Comparison of ENCODE assay signal across 8 cellular contexts in genomic region chr15:43483306-43484128, GRCh38. TPM values are rescaled to one million over a fixed set of nuclear protein-coding genes. Genes with fewer than 3 reads are reported as not detected.
DNase-seq lines count a peak whose midpoint lies in the region; ATAC-seq and TF ChIP-seq lines count a peak whose summit lies in the region.

No MANE protein-coding gene starts in this region.

- H3K9me3 ChIP-seq in OCI-LY3 (ENCODE audit: insufficient read depth, low read length) (no peaks in the 10 kb centered on the region), fibroblast of lung (ENCODE audit: control insufficient read depth, insufficient read depth, low read depth, low read length) (no peaks in the 10 kb centered on the region)

- no peak overlapping the region for H3K9ac ChIP-seq in OCI-LY3 (ENCODE audit: low read length)
- H3K9ac ChIP-seq in fibroblast of lung (ENCODE audit: insufficient read depth, low read length) = no peak overlapping the region

- no peaks in the 10 kb centered on the region for H3K27me3 Mint-ChIP-seq in activated CD8-positive, alpha-beta T cell treated with anti-CD3 and anti-CD28 coated beads for 36 hours
- no peaks in the 10 kb centered on the region for H3K27me3 Mint-ChIP-seq in activated CD8-positive, alpha-beta T cell treated with anti-CD3 and anti-CD28 coated beads, Interleukin-2, amount 10 ng/mL, durations not matched to agents 7 days and 5 days (ENCODE audit: low read depth)

- no peak overlapping the region for H3K27ac Mint-ChIP-seq in activated CD8-positive, alpha-beta T cell treated with anti-CD3 and anti-CD28 coated beads for 36 hours
- no peak overlapping the region for H3K27ac Mint-ChIP-seq in activated CD8-positive, alpha-beta T cell treated with anti-CD3 and anti-CD28 coated beads, Interleukin-2, amount 10 ng/mL, durations not matched to agents 7 days and 5 days

- intact Hi-C loops in activated CD8-positive, alpha-beta T cell treated with anti-CD3 and anti-CD28 coated beads for 36 hours (cut with micrococcal nuclease) = no loop called here

- peak; percentile 41 for TF ChIP-seq CTCF in activated CD8-positive, alpha-beta T cell treated with anti-CD3 and anti-CD28 coated beads for 36 hours (IDR thresholded peaks at IDR 0.05)
- TF ChIP-seq CTCF in OCI-LY3 (IDR thresholded peaks at IDR 0.05; ENCODE audit: low read depth, low read length) (peak; percentile 47), fibroblast of lung (conservative IDR thresholded peaks at IDR 0.05 in 1 of 2, IDR thresholded peaks at IDR 0.05 in 1 of 2; ENCODE audit: low read depth in 1 of 2, low read length in 2 of 2) (peak; percentile 23 to 29)

- POLR2A ChIA-PET in activated CD8-positive, alpha-beta T cell treated with anti-CD3 and anti-CD28 coated beads for 36 hours (lab: Charles Lee) = interaction anchor here (0.8 kb wide), 1 partner anchor 11 kb away, joined by 3 read pairs; no protein-coding TSS in a partner anchor
- POLR2A ChIA-PET in activated CD8-positive, alpha-beta T cell treated with anti-CD3 and anti-CD28 coated beads, Interleukin-2, amount 10 ng/mL, durations not matched to agents 7 days and 5 days (lab: Charles Lee) = no interaction called here

- H3K9me3 Mint-ChIP-seq in activated CD8-positive, alpha-beta T cell treated with anti-CD3 and anti-CD28 coated beads for 36 hours = no peaks in the 10 kb centered on the region
- no peaks in the 10 kb centered on the region for H3K9me3 Mint-ChIP-seq in activated CD8-positive, alpha-beta T cell treated with anti-CD3 and anti-CD28 coated beads, Interleukin-2, amount 10 ng/mL, durations not matched to agents 7 days and 5 days (ENCODE audit: insufficient read depth)

- H3K27me3 ChIP-seq in OCI-LY3 (ENCODE audit: low read depth, low read length) (no peaks in the 10 kb centered on the region), fibroblast of lung (ENCODE audit: control insufficient read depth, insufficient read depth, low read length) (no peaks in the 10 kb centered on the region)

- no peak overlapping the region for H3K27ac ChIP-seq in OCI-LY3 (ENCODE audit: low read length)
- no peak overlapping the region for H3K27ac ChIP-seq in fibroblast of lung (ENCODE audit: insufficient read depth, low read length)

- H2AFZ ChIP-seq in OCI-LY3 (ENCODE audit: low read depth, low read length) (no peak overlapping the region), fibroblast of lung (ENCODE audit: low read length) (no peak overlapping the region)

- no peak overlapping the region for H3K4me3 ChIP-seq in OCI-LY3 (ENCODE audit: low read length)
- H3K4me3 ChIP-seq in fibroblast of lung (replicated peaks in 1 of 4; ENCODE audit: control extremely low read depth in 1 of 4, insufficient read depth in 1 of 4, low read depth in 3 of 4, low read length in 4 of 4) = no peak overlapping the region

- no peak for ATAC-seq in activated CD8-positive, alpha-beta T cell treated with anti-CD3 and anti-CD28 coated beads for 36 hours
- no peak for ATAC-seq in activated CD8-positive, alpha-beta T cell treated with anti-CD3 and anti-CD28 coated beads, Interleukin-2, amount 10 ng/mL, durations not matched to agents 7 days and 5 days
- ATAC-seq in GM21423 (IDR thresholded peaks at IDR 0.05; ENCODE audit: unreplicated experiment) = no peak
- no peak for ATAC-seq in HG02938 (IDR thresholded peaks at IDR 0.05; ENCODE audit: unreplicated experiment)

- CTCF ChIA-PET in activated CD8-positive, alpha-beta T cell treated with anti-CD3 and anti-CD28 coated beads for 36 hours (lab: Charles Lee) = interaction anchor here (0.8 to 1.1 kb wide), 5 partner anchors 9 to 107 kb away, joined by 3 to 5 read pairs (median 4); partner anchors contain the start of gene TP53BP1
- CTCF ChIA-PET in activated CD8-positive, alpha-beta T cell treated with anti-CD3 and anti-CD28 coated beads, Interleukin-2, amount 10 ng/mL, durations not matched to agents 7 days and 5 days (lab: Charles Lee) = interaction anchor here (0.5 to 2.1 kb wide), 9 partner anchors 13 to 1192 kb away, joined by 3 to 14 read pairs (median 4); no protein-coding TSS in a partner anchor

- H4K20me1 ChIP-seq in OCI-LY3 (ENCODE audit: insufficient read depth, low read length) = no peaks in the 10 kb centered on the region
- H4K20me1 ChIP-seq in fibroblast of lung (ENCODE audit: control insufficient read depth, extremely low read depth, insufficient read depth, low read length) = no peaks in the 10 kb centered on the region

- H3K4me2 ChIP-seq in OCI-LY3 (ENCODE audit: low read length) (no peak overlapping the region), fibroblast of lung (ENCODE audit: extremely low read depth, insufficient read depth, low read length) (no peak overlapping the region)

- H3K4me1 Mint-ChIP-seq in activated CD8-positive, alpha-beta T cell treated with anti-CD3 and anti-CD28 coated beads for 36 hours (ENCODE audit: low read depth) = peaks cover 3% of the 10 kb centered on the region
- peaks cover 5% of the 10 kb centered on the region for H3K4me1 Mint-ChIP-seq in activated CD8-positive, alpha-beta T cell treated with anti-CD3 and anti-CD28 coated beads, Interleukin-2, amount 10 ng/mL, durations not matched to agents 7 days and 5 days (ENCODE audit: low read depth)

- H3K36me3 ChIP-seq in OCI-LY3 (replicated peaks; ENCODE audit: low read depth, low read length) = peaks cover 26% of the 10 kb centered on the region
- peaks cover 12% of the 10 kb centered on the region for H3K36me3 ChIP-seq in fibroblast of lung (ENCODE audit: control insufficient read depth, insufficient read depth, low read length)

- no peaks in the 10 kb centered on the region for H3K79me2 ChIP-seq in OCI-LY3 (ENCODE audit: low read length)
- H3K79me2 ChIP-seq in fibroblast of lung (ENCODE audit: control insufficient read depth, insufficient read depth, low read length) = no peaks in the 10 kb centered on the region

- peaks cover 14% of the 10 kb centered on the region for H3K36me3 Mint-ChIP-seq in activated CD8-positive, alpha-beta T cell treated with anti-CD3 and anti-CD28 coated beads for 36 hours (ENCODE audit: low read depth)
- H3K36me3 Mint-ChIP-seq in activated CD8-positive, alpha-beta T cell treated with anti-CD3 and anti-CD28 coated beads, Interleukin-2, amount 10 ng/mL, durations not matched to agents 7 days and 5 days (ENCODE audit: low read depth) = peaks cover 11% of the 10 kb centered on the region

- H3K4me1 ChIP-seq in OCI-LY3 (ENCODE audit: low read length) = no peaks in the 10 kb centered on the region
- H3K4me1 ChIP-seq in fibroblast of lung (ENCODE audit: control insufficient read depth, extremely low read depth, insufficient read depth, low read length) = no peaks in the 10 kb centered on the region

- no peak overlapping the region for H3K4me3 Mint-ChIP-seq in activated CD8-positive, alpha-beta T cell treated with anti-CD3 and anti-CD28 coated beads for 36 hours
- H3K4me3 Mint-ChIP-seq in activated CD8-positive, alpha-beta T cell treated with anti-CD3 and anti-CD28 coated beads, Interleukin-2, amount 10 ng/mL, durations not matched to agents 7 days and 5 days = no peak overlapping the region

- DNase-seq in activated CD8-positive, alpha-beta T cell treated with anti-CD3 and anti-CD28 coated beads for 36 hours = no peak
- DNase-seq in activated CD8-positive, alpha-beta T cell treated with anti-CD3 and anti-CD28 coated beads, Interleukin-2, amount 10 ng/mL, durations not matched to agents 7 days and 5 days = no peak
- DNase-seq in fibroblast of lung (ENCODE audit: low read depth in 2 of 2) (peak in 1 of 2 donors; percentile 57), superior temporal gyrus (ENCODE audit: extremely low spot score) (peak; percentile 79), LoVo (ENCODE audit: low spot score) (no peak)

RNA-seq across cellular contexts. Expression of gene TP53BP1, which starts 9.4 kb away (rescaled TPM):
- 10 to 100 TPM; 20.6 to 23.0 TPM for total RNA-seq in activated CD8-positive, alpha-beta T cell treated with anti-CD3 and anti-CD28 coated beads for 36 hours
- 10 to 100 TPM; 24.3 to 27.3 TPM for total RNA-seq in activated CD8-positive, alpha-beta T cell treated with anti-CD3 and anti-CD28 coated beads, Interleukin-2, amount 10 ng/mL, durations not matched to agents 7 days and 5 days
- 79.9 and 132 TPM in 2 replicates for total RNA-seq in fibroblast of lung
- polyA plus RNA-seq in fibroblast of lung = 38.8 and 39.8 TPM in 2 replicates
- 26.1 and 26.6 TPM in 2 replicates for polyA plus RNA-seq in fibroblast of lung (2012)
- 52.3 and 109 TPM in 2 replicates for polyA minus RNA-seq in fibroblast of lung (ENCODE audit: low replicate concordance)

RNA-seq across cellular contexts. Expression of gene MAP1A, which starts 33.9 kb away (rescaled TPM):
- total RNA-seq in activated CD8-positive, alpha-beta T cell treated with anti-CD3 and anti-CD28 coated beads for 36 hours = under 1 TPM; 0.78 to 0.86 TPM
- 1 to 10 TPM; 5.3 to 5.6 TPM for total RNA-seq in activated CD8-positive, alpha-beta T cell treated with anti-CD3 and anti-CD28 coated beads, Interleukin-2, amount 10 ng/mL, durations not matched to agents 7 days and 5 days
- total RNA-seq in fibroblast of lung = 70.4 and 201 TPM in 2 replicates
- 51.2 and 66.1 TPM in 2 replicates for polyA plus RNA-seq in fibroblast of lung
- 97.9 and 99.1 TPM in 2 replicates for polyA plus RNA-seq in fibroblast of lung (2012)
- 385 and 456 TPM in 2 replicates for polyA minus RNA-seq in fibroblast of lung (ENCODE audit: low replicate concordance)

Comparison
In these comparisons a context has a peak if more than half of its experiments do, and no peak if none do; other contexts are left out.
1. RNA of gene MAP1A, which starts 33.9 kb away (total RNA-seq): 70.4 to 201 TPM in fibroblast of lung; 5.3 to 5.6 TPM in activated CD8-positive, alpha-beta T cell treated with anti-CD3 and anti-CD28 coated beads, Interleukin-2, amount 10 ng/mL, durations not matched to agents 7 days and 5 days and 0.78 to 0.86 TPM in activated CD8-positive, alpha-beta T cell treated with anti-CD3 and anti-CD28 coated beads for 36 hours; every median in the first group is over 10 times any median in the second.
2. Peak in every context shown above with its lines, with median percentiles within 50 percentile points of each other: CTCF ChIP-seq.